8 cellular contexts compared by ENCODE assay signal in genomic region chr12:51047655-51048540, GRCh38. TPM values are rescaled to one million over a fixed set of nuclear protein-coding genes. Genes with fewer than 3 reads are reported as not detected.
DNase-seq lines count a peak whose midpoint lies in the region; ATAC-seq and TF ChIP-seq lines count a peak whose summit lies in the region.

Gene LETMD1, plus strand, starts transcription at chr12:51048327. Its CDS starts 30 bp downstream, at chr12:51048357.

- no peaks in the 10 kb centered on the region for H3K9me3 Mint-ChIP-seq in activated T-cell treated with anti-CD3 and anti-CD28 coated beads, Interleukin-2, amount 50 U/mL, for 24 hours

- peak within 1 kb of the TSS; percentile 96 for H3K27ac Mint-ChIP-seq in activated T-cell treated with anti-CD3 and anti-CD28 coated beads, Interleukin-2, amount 50 U/mL, for 24 hours

- peaks cover 44% of the 10 kb centered on the region for H3K36me3 Mint-ChIP-seq in activated T-cell treated with anti-CD3 and anti-CD28 coated beads, Interleukin-2, amount 50 U/mL, for 24 hours (ENCODE audit: low read depth)

- H3K4me1 Mint-ChIP-seq in activated T-cell treated with anti-CD3 and anti-CD28 coated beads, Interleukin-2, amount 50 U/mL, for 24 hours (ENCODE audit: low read depth), result peaks cover 41% of the 10 kb centered on the region

- peak within 1 kb of the TSS; percentile 99 for H3K4me3 Mint-ChIP-seq in activated T-cell treated with anti-CD3 and anti-CD28 coated beads, Interleukin-2, amount 50 U/mL, for 24 hours

- peak; percentile 98 for ATAC-seq in GM21723 (IDR thresholded peaks at IDR 0.05; ENCODE audit: unreplicated experiment)

- peak within 1 kb of the TSS; percentile 94 to 96 for H3K27ac ChIP-seq in esophagus (ENCODE audit: low read depth in 2 of 2, low read length in 1 of 2)

- no peaks in the 10 kb centered on the region for H3K27me3 Mint-ChIP-seq in activated T-cell treated with anti-CD3 and anti-CD28 coated beads, Interleukin-2, amount 50 U/mL, for 24 hours

- H3K4me1 ChIP-seq in esophagus (ENCODE audit: control insufficient read depth in 2 of 2, insufficient read depth in 2 of 2, low read length in 1 of 2) (no peaks in the 10 kb centered on the region), mucosa of stomach (ENCODE audit: control insufficient read depth, insufficient read depth, low read length) (peaks cover 6% of the 10 kb centered on the region)

- WGBS in esophagus, 2 donors, result 3% methylated on average over 51 of the region's 51 CpGs

- H3K4me3 ChIP-seq in esophagus (ENCODE audit: low read depth in 1 of 2, low read length in 2 of 2) (peak within 1 kb of the TSS; percentile 79 to 90), mucosa of stomach (ENCODE audit: low read length) (peak within 1 kb of the TSS; percentile 54)

- H3K9me3 ChIP-seq in esophagus (ENCODE audit: control insufficient read depth in 2 of 2, insufficient read depth in 1 of 2, low read depth in 1 of 2, low read length in 1 of 2) (no peaks in the 10 kb centered on the region), mucosa of stomach (ENCODE audit: control insufficient read depth, low read length) (no peaks in the 10 kb centered on the region)

- H3K36me3 ChIP-seq in esophagus (ENCODE audit: control insufficient read depth in 2 of 2, insufficient read depth in 2 of 2, low read length in 1 of 2) (peaks cover under 1 to 4% of the 10 kb centered on the region in 2 donors), mucosa of stomach (ENCODE audit: control insufficient read depth, insufficient read depth, low read length) (no peaks in the 10 kb centered on the region)

- H3K9ac ChIP-seq in mucosa of stomach (ENCODE audit: low read length), result peak within 1 kb of the TSS; percentile 83

- no peaks in the 10 kb centered on the region for H3K27me3 ChIP-seq in esophagus (ENCODE audit: control insufficient read depth in 1 of 2, insufficient read depth in 2 of 2, low read length in 2 of 2)
- no peaks in the 10 kb centered on the region for H3K27me3 ChIP-seq in mucosa of stomach (ENCODE audit: control insufficient read depth, insufficient read depth, low read length)

- peak; percentile 89 for DNase-seq in DMS79 treated with DMSO at 0.1 percent for 48 hours (lab: John Stamatoyannopoulos, UW)
- peak; percentile 92 for DNase-seq in KG1 (lab: John Stamatoyannopoulos, UW)
- peak; percentile 94 for DNase-seq in activated T-cell treated with anti-CD3 and anti-CD28 coated beads, Interleukin-2, amount 50 U/mL, for 24 hours
- peak; percentile 77 to 78 for DNase-seq in stimulated activated CD8-positive, alpha-beta memory T cell treated with anti-CD3 and anti-CD28 coated beads, Interleukin-7, amount 100 ng/mL, for 1 hour (ENCODE audit: low read depth in 2 of 2)

TF ChIP-seq in PFSK-1, 5 proteins besides CTCF, POLR2A, EP300 and RAD21:
- TF ChIP-seq SIN3A (IDR thresholded peaks at IDR 0.05; ENCODE audit: borderline replicate concordance, insufficient read depth, low read length) (peak; percentile 12; the same call in 1 of the 2 replicates), POLR2AphosphoS5 (IDR thresholded peaks at IDR 0.05; ENCODE audit: low read depth, low read length) (peak; percentile 97), FOXP2 (optimal IDR thresholded peaks at IDR 0.05; ENCODE audit: borderline replicate concordance, extremely low read depth, extremely low read length, insufficient read depth) (peak; percentile 34), REST (IDR thresholded peaks at IDR 0.05; ENCODE audit: insufficient read depth in 1 of 2, low read depth in 2 of 2, low read length in 2 of 2) (peak; percentile 74 to 87; a peak in 3 of 4 replicates), TAF1 (IDR thresholded peaks at IDR 0.05; ENCODE audit: borderline replicate concordance, insufficient read depth, low read length) (peak; percentile 96)

RNA-seq across cellular contexts. Expression of gene LETMD1, which starts in this region (rescaled TPM):
- 47.6 TPM for polyA plus RNA-seq in PFSK-1 (2012; ENCODE audit: insufficient read length, low read depth)
- polyA plus RNA-seq in esophagus, result 10 to 100 TPM; 30.9 to 36.8 TPM

Comparison
In these comparisons a context has a peak if more than half of its experiments do, and no peak if none do; other contexts are left out.
1. Peak in every context shown above with its lines: DNase-seq, ATAC-seq, H3K4me3 ChIP-seq and H3K27ac ChIP-seq.